In genomic region chr11:126440792-126441514, GRCh38 we compare ENCODE assay signal across 1 cellular context.
TF ChIP-seq lines count a peak whose summit lies in the region.

No MANE protein-coding gene starts in this region.

TF ChIP-seq in HEK293, 187 proteins besides CTCF, POLR2A, EP300 and RAD21 (continued from another document):
- no peak for TF ChIP-seq ZNF518A (tag by site-specific recombination; conservative IDR thresholded peaks at IDR 0.05; ENCODE audit: low read depth)
- no peak for TF ChIP-seq PRDM10 (tag by site-specific recombination; IDR thresholded peaks at IDR 0.05)
- TF ChIP-seq ZNF704 (tag by site-specific recombination; IDR thresholded peaks at IDR 0.05), result no peak
TF ChIP-seq in HEK293: peak in this region for 13.
